In the genomic region with DNA sequence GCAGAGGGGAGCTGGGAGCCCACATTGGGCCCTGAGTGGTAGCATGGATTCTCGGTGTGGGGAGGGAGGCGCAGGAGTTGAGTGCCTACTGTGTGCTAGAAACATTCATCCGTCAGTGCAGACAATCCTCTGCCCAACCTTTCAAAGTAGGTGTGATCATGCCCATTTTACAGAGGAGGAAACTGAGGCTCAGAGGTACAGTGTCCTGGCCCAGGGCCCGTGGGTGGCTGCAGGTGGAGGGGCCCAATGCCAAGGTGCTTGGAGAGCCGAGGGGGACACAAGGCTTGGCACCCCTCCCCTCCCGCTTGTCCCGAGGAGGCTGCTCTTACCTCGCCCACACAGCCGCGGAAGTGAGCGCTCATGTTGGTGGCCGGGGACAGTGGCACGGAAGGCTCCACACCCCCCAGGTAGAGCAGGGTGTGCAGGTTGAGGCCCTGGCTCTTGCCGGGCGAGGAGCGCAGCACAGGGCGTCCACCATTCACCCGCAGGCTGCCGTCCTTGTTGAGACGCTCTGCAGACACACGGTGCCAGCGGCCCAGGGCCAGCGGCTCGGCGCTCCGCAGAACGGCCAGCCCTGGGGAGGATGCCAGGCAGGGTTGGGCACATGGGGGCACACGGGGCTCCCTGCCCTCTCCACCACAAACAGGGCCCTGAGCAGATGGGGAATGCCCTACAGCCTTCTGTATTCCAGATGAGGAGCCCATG, we compare ENCODE assay signal across 20 cellular contexts. TPM values are rescaled to one million over a fixed set of nuclear protein-coding genes. Genes with fewer than 3 reads are reported as not detected.
DNase-seq lines count a peak whose midpoint lies in the region; ATAC-seq, FAIRE-seq and TF ChIP-seq lines count a peak whose summit lies in the region.
"Had no signal": no experiment of that assay in that cellular context is flagged by ENCODE, and none has a peak within 500 bp of the region (broad histone marks: within the 10 kb centered on the region; RNA-seq: fewer than 3 reads in every experiment).

No MANE protein-coding gene starts in this region.

- H3K9me3 ChIP-seq in IMR-90 (ENCODE audit: control insufficient read depth, insufficient read depth, low read length), result no peaks in the 10 kb centered on the region
- no peaks in the 10 kb centered on the region for H3K9me3 ChIP-seq in endothelial cell of umbilical vein (replicated peaks; ENCODE audit: control insufficient read depth, insufficient read depth, low read length)
- H3K9me3 ChIP-seq in aorta (ENCODE audit: control insufficient read depth, low read length), result no peaks in the 10 kb centered on the region
- H3K9me3 ChIP-seq: BE2C had no signal

- no peaks in the 10 kb centered on the region for H3K79me1 ChIP-seq in IMR-90 (ENCODE audit: low read depth in 1 of 2, low read length in 2 of 2)

- no peak for TF ChIP-seq CTCF in IMR-90 (conservative IDR thresholded peaks at IDR 0.05; ENCODE audit: low read depth, low read length)
- TF ChIP-seq CTCF in endothelial cell of umbilical vein (IDR thresholded peaks at IDR 0.05; ENCODE audit: extremely low read depth in 1 of 2, insufficient read depth in 1 of 2, low read depth in 1 of 2, low read length in 2 of 2), result no peak

- DNase-seq in IMR-90 (no peak), endothelial cell of umbilical vein (ENCODE audit: low read depth, low spot score) (no peak), aorta (no peak), NCI-H1417 treated with DMSO at 0.1 percent for 48 hours (lab: John Stamatoyannopoulos, UW) (no peak)
- DNase-seq: BE2C; CD4-positive, alpha-beta memory T cell; DMS153; DMS79 treated with DMSO at 0.1 percent for 48 hours; EL had no signal

- no peak overlapping the region for H2AK5ac ChIP-seq in IMR-90 (ENCODE audit: low read depth, low read length)

- FAIRE-seq in endothelial cell of umbilical vein (lab: Jason Lieb, UNC), result no peak
- FAIRE-seq: A549, D721Med, G401.6, GM12892, GM19239, H1 had no signal

- no peak overlapping the region for H3K18ac ChIP-seq in IMR-90 (ENCODE audit: low read depth, low read length)

- dilution Hi-C loops in IMR-90 (cut with HindIII; ENCODE audit: low sequenced_read_pairs, unreplicated experiment), result no loop called here
- dilution Hi-C loops in endothelial cell of umbilical vein (cut with MboI; ENCODE audit: extremely low pct_ligation_motif_present, low sequenced_read_pairs), result no loop called here

- no peak overlapping the region for H3K14ac ChIP-seq in IMR-90 (replicated peaks; ENCODE audit: low read depth, low read length)

- H2AFZ ChIP-seq in IMR-90 (replicated peaks; ENCODE audit: low read length, poor library complexity) (no peak overlapping the region), endothelial cell of umbilical vein (ENCODE audit: low read depth, low read length) (no peak overlapping the region)

- in situ Hi-C loops in IMR-90 (cut with MboI; ENCODE audit: low sequenced_read_pairs), result no loop called here

- H3K4me3 ChIP-seq in IMR-90 (ENCODE audit: insufficient read depth, low read depth, low read length), result no peak overlapping the region
- no peak overlapping the region for H3K4me3 ChIP-seq in endothelial cell of umbilical vein (replicated peaks in 1 of 3; ENCODE audit: insufficient read depth in 1 of 3, low read depth in 1 of 3, low read length in 3 of 3)
- no peak overlapping the region for H3K4me3 ChIP-seq in aorta (ENCODE audit: low read length in 2 of 2)
- H3K4me3 ChIP-seq: A549 had no signal

- no peak overlapping the region for H4K5ac ChIP-seq in IMR-90 (ENCODE audit: low read depth, low read length)

- no peak overlapping the region for H3K56ac ChIP-seq in IMR-90 (ENCODE audit: extremely low read depth, insufficient read depth, low read length)

- ATAC-seq in GM18505 (IDR thresholded peaks at IDR 0.05; ENCODE audit: unreplicated experiment), result no peak
- ATAC-seq in IMR-90 (ENCODE audit: low read depth), result no peak
- peak; percentile 6 for ATAC-seq in aorta (ENCODE audit: low FRiP score)
- ATAC-seq in GM19467 (IDR thresholded peaks at IDR 0.05; ENCODE audit: unreplicated experiment), result no peak
- ATAC-seq: A549, HCT116 had no signal

- peaks cover 12% of the 10 kb centered on the region for H3K79me2 ChIP-seq in endothelial cell of umbilical vein (ENCODE audit: control insufficient read depth, insufficient read depth, low read length)

- no peak overlapping the region for H4K8ac ChIP-seq in IMR-90 (ENCODE audit: low read depth in 2 of 2, low read length in 2 of 2)

- no peak for TF ChIP-seq RAD21 in IMR-90 (IDR thresholded peaks at IDR 0.05; ENCODE audit: low read length)

- H4K20me1 ChIP-seq in IMR-90 (ENCODE audit: insufficient read depth, low read length) (no peaks in the 10 kb centered on the region; the same call in 1 of the 2 replicates), endothelial cell of umbilical vein (replicated peaks; ENCODE audit: control insufficient read depth, extremely low read depth, insufficient read depth, low read length) (no peaks in the 10 kb centered on the region)

- no peak overlapping the region for H2BK120ac ChIP-seq in IMR-90 (ENCODE audit: low read depth, low read length)

- H3K4ac ChIP-seq in IMR-90 (ENCODE audit: low read depth, low read length), result no peak overlapping the region

- no peak overlapping the region for H3K4me2 ChIP-seq in IMR-90 (ENCODE audit: low read depth, low read length)
- no peak overlapping the region for H3K4me2 ChIP-seq in endothelial cell of umbilical vein (ENCODE audit: insufficient read depth, low read length)
- H3K4me2 ChIP-seq: A549 had no signal

- WGBS in IMR-90 (ENCODE audit: extremely low coverage in 2 of 2, insufficient read length in 1 of 2), 2 experiments, result 95% methylated on average over 11 of the region's 28 CpGs; no CpG with 5 or more reads in 1 of the 2 experiments
- WGBS in aorta, 2 donors, result 84 to 86% methylated on average over 28 of the region's 28 CpGs

- TF ChIP-seq POLR2A in GM18505 (IDR thresholded peaks at IDR 0.05; ENCODE audit: borderline replicate concordance, extremely low read depth, insufficient read depth, insufficient read length), result peak; percentile 15
- no peak for TF ChIP-seq POLR2A in IMR-90 (IDR thresholded peaks at IDR 0.05; ENCODE audit: low read depth, low read length)
- no peak for TF ChIP-seq POLR2A in endothelial cell of umbilical vein (IDR thresholded peaks at IDR 0.05; ENCODE audit: low read depth, low read length)

- POLR2A ChIA-PET in IMR-90 (lab: Charles Lee; ENCODE audit: unreplicated experiment), result no interaction called here
- POLR2A ChIA-PET in endothelial cell of umbilical vein (lab: Charles Lee), result interaction anchor here (0.5 kb wide), 1 partner anchor 243 kb away, joined by 5 read pairs; no protein-coding TSS in a partner anchor

- CTCF ChIA-PET in IMR-90 (lab: Yijun Ruan, JAX) (no interaction called here), endothelial cell of umbilical vein (lab: Charles Lee) (no interaction called here)

- H2BK20ac ChIP-seq in IMR-90 (ENCODE audit: low read depth, low read length), result no peak overlapping the region

- BruUV-seq in IMR-90 (replicated peaks; lab: Mats Ljungman, UMichigan) (TSS peak; percentile 94), endothelial cell of umbilical vein (replicated peaks; lab: Mats Ljungman, UMichigan) (TSS peak; percentile 66)

- H2AK9ac ChIP-seq in IMR-90 (replicated peaks; ENCODE audit: low read depth, low read length, poor library complexity), result no peak overlapping the region

- no peak overlapping the region for H4K91ac ChIP-seq in IMR-90 (ENCODE audit: insufficient read depth, low read depth, low read length)

- H3K9me1 ChIP-seq in IMR-90 (ENCODE audit: insufficient read depth, low read length) (no peaks in the 10 kb centered on the region), endothelial cell of umbilical vein (replicated peaks; ENCODE audit: control insufficient read depth, extremely low read depth, insufficient read depth, low read length) (no peaks in the 10 kb centered on the region)

- no peaks in the 10 kb centered on the region for H3K4me1 ChIP-seq in IMR-90 (ENCODE audit: control insufficient read depth, insufficient read depth, low read length)
- no peaks in the 10 kb centered on the region for H3K4me1 ChIP-seq in endothelial cell of umbilical vein (ENCODE audit: control insufficient read depth, extremely low read depth, insufficient read depth, low read length)
- H3K4me1 ChIP-seq in aorta (ENCODE audit: control insufficient read depth in 1 of 2, insufficient read depth in 2 of 2, low read length in 2 of 2), result no peaks in the 10 kb centered on the region
- H3K4me1 ChIP-seq: A549, BE2C had no signal

- intact Hi-C loops in IMR-90 (cut with micrococcal nuclease) (no loop called here), endothelial cell of umbilical vein (cut with micrococcal nuclease) (no loop called here), aorta (cut with DNase I) (no loop called here)

- H3K27me3 ChIP-seq in IMR-90 (ENCODE audit: control insufficient read depth, insufficient read depth, low read length) (no peaks in the 10 kb centered on the region), endothelial cell of umbilical vein (ENCODE audit: control insufficient read depth in 2 of 2, insufficient read depth in 2 of 2, low read length in 2 of 2) (no peaks in the 10 kb centered on the region), aorta (ENCODE audit: control insufficient read depth in 1 of 2, insufficient read depth in 2 of 2, low read length in 1 of 2) (no peaks in the 10 kb centered on the region)
- H3K27me3 ChIP-seq: BE2C had no signal

- H3K23ac ChIP-seq in IMR-90 (ENCODE audit: low read depth, low read length), result no peak overlapping the region

- H3K27ac ChIP-seq in IMR-90 (ENCODE audit: insufficient read depth, low read length) (no peak overlapping the region), endothelial cell of umbilical vein (ENCODE audit: insufficient read depth, low read depth, low read length) (no peak overlapping the region), aorta (ENCODE audit: low read depth in 1 of 2, low read length in 2 of 2) (no peak overlapping the region)
- H3K27ac ChIP-seq: A549, C4-2B, HL-60 had no signal

- H3K36me3 ChIP-seq in IMR-90 (ENCODE audit: control insufficient read depth, insufficient read depth, low read length) (peaks cover 78% of the 10 kb centered on the region), endothelial cell of umbilical vein (ENCODE audit: control insufficient read depth in 2 of 2, extremely low read depth in 1 of 2, insufficient read depth in 2 of 2, low read length in 2 of 2) (peaks cover 69 to 88% of the 10 kb centered on the region in 2 experiments), aorta (ENCODE audit: control insufficient read depth in 1 of 2, insufficient read depth in 2 of 2, low read length in 1 of 2) (peaks cover 4 to 30% of the 10 kb centered on the region in 2 donors)
- H3K36me3 ChIP-seq: BE2C had no signal

- H3K9ac ChIP-seq in IMR-90 (ENCODE audit: low read depth, low read length) (no peak overlapping the region), endothelial cell of umbilical vein (replicated peaks; ENCODE audit: extremely low read depth, insufficient read depth, low read length) (no peak overlapping the region)

- H2BK15ac ChIP-seq in IMR-90 (ENCODE audit: low read depth, low read length), result no peak overlapping the region

- no peak overlapping the region for H2BK5ac ChIP-seq in IMR-90 (ENCODE audit: low read depth, low read length, poor library complexity, severe bottlenecking)

RNA-seq across cellular contexts. Expression of gene LDLRAD2, which starts 16.6 kb away (rescaled TPM):
- not detected in 2 replicates for total RNA-seq in IMR-90 (2012; rRNA removed)
- 0.05 TPM in 1 of 2 replicates, not detected in the other for polyA plus RNA-seq in IMR-90 (2012; rRNA removed)
- 0.03 and 0.17 TPM in 2 replicates for polyA plus RNA-seq in IMR-90 (2012; cell fraction: cytosol; rRNA removed)
- 0.34 and 0.39 TPM in 2 replicates for polyA plus RNA-seq in IMR-90 (2012; cell fraction: nucleus; rRNA removed; ENCODE audit: low replicate concordance)
- total RNA-seq in endothelial cell of umbilical vein, result 0.42 and 0.44 TPM in 2 replicates
- polyA plus RNA-seq in endothelial cell of umbilical vein, result not detected in 2 replicates
- polyA plus RNA-seq in endothelial cell of umbilical vein (2011; cell fraction: cytosol; rRNA removed), result 0.01 and 0.04 TPM in 2 replicates
- 0.05 and 0.17 TPM in 2 replicates for polyA plus RNA-seq in endothelial cell of umbilical vein (2011; cell fraction: nucleus; rRNA removed)
- polyA plus RNA-seq in endothelial cell of umbilical vein (2012), result 141 and 334 TPM in 2 replicates
- not detected in 2 replicates for polyA minus RNA-seq in endothelial cell of umbilical vein
- not detected for polyA minus RNA-seq in endothelial cell of umbilical vein (2011; cell fraction: cytosol; rRNA and poly(A)+ RNA removed)
- not detected in 2 replicates for polyA minus RNA-seq in endothelial cell of umbilical vein (2011; cell fraction: nucleus; rRNA and poly(A)+ RNA removed)
- under 1 TPM; 0.15 to 0.42 TPM for total RNA-seq in aorta
- polyA plus RNA-seq in aorta, result 1 to 10 TPM; 1.8 to 9.0 TPM
- total RNA-seq: CD4-positive, alpha-beta memory T cell had no signal
- polyA plus RNA-seq: CD4-positive, alpha-beta memory T cell had no signal

RNA-seq across cellular contexts. Expression of gene USP48, which starts 45.7 kb away (rescaled TPM):
- total RNA-seq in IMR-90 (2012; rRNA removed) (24.7 and 47.2 TPM in 2 replicates), endothelial cell of umbilical vein (146 and 149 TPM in 2 replicates), aorta (10 to 100 TPM; 52.4 to 90.1 TPM)
- polyA plus RNA-seq in IMR-90 (2012; rRNA removed) (17.1 and 25.0 TPM in 2 replicates), endothelial cell of umbilical vein (18.5 and 27.2 TPM in 2 replicates), aorta (10 to 100 TPM; 16.2 to 34.1 TPM)
- 4.0 and 5.6 TPM in 2 replicates for polyA plus RNA-seq in IMR-90 (2012; cell fraction: cytosol; rRNA removed)
- polyA plus RNA-seq in IMR-90 (2012; cell fraction: nucleus; rRNA removed; ENCODE audit: low replicate concordance), result 7.8 and 40.6 TPM in 2 replicates
- polyA plus RNA-seq in endothelial cell of umbilical vein (2011; cell fraction: cytosol; rRNA removed), result 33.6 and 34.2 TPM in 2 replicates
- 135 and 168 TPM in 2 replicates for polyA plus RNA-seq in endothelial cell of umbilical vein (2011; cell fraction: nucleus; rRNA removed)
- polyA plus RNA-seq in endothelial cell of umbilical vein (2012), result 73.6 and 92.2 TPM in 2 replicates
- 76.2 and 79.0 TPM in 2 replicates for polyA minus RNA-seq in endothelial cell of umbilical vein
- polyA minus RNA-seq in endothelial cell of umbilical vein (2011; cell fraction: cytosol; rRNA and poly(A)+ RNA removed), result 15.6 TPM
- 124 and 167 TPM in 2 replicates for polyA minus RNA-seq in endothelial cell of umbilical vein (2011; cell fraction: nucleus; rRNA and poly(A)+ RNA removed)
